19 cellular contexts compared by ENCODE assay signal in the genomic region with DNA sequence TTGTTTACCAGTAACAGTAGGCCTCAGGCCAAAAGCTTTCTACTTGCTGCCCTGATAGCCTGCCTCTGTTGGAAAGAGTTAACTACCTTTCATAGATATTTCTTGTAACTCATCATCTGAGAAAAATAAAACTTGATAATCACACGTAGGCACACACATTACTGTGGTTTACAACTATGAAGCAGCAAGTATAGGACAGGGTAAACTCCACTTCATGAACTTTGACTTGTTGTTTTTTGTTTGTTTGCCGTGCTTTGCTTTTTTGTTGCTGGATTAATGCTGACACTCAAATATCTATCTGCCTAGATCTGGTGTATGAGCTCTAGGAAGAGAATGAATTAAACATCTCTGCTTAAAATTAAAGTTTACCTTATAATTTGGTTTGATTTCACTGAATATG.
"Had no signal": no experiment of that assay in that cellular context is flagged by ENCODE, and none has a peak within 500 bp of the region (broad histone marks: within the 10 kb centered on the region; RNA-seq: fewer than 3 reads in every experiment).

No MANE protein-coding gene starts in this region.

- H3K27me3 Mint-ChIP-seq: naive B cell had no signal

- ATAC-seq: foreskin keratinocyte, gastrocnemius medialis, heart right ventricle, left cardiac atrium, lower lobe of right lung, mucosa of descending colon had no signal

- H3K27me3 ChIP-seq: dorsolateral prefrontal cortex, esophagus muscularis mucosa, foreskin keratinocyte, gastrocnemius medialis, heart right ventricle had no signal

- H3K27ac Mint-ChIP-seq: mesothelial cell of epicardium, naive B cell had no signal

- H3K4me3 Mint-ChIP-seq: mesothelial cell of epicardium, naive B cell had no signal

- H3K36me3 ChIP-seq: esophagus muscularis mucosa, gastrocnemius medialis, heart right ventricle, left ventricle myocardium inferior, lower lobe of right lung had no signal

- H3K4me3 ChIP-seq: coronary artery, dorsolateral prefrontal cortex, esophagus muscularis mucosa, gastrocnemius medialis, heart right ventricle, left ventricle myocardium inferior, lower lobe of right lung, mucosa of descending colon had no signal

- DNase-seq: dermis blood vessel endothelial cell; dorsolateral prefrontal cortex; effector CD4-positive, alpha-beta T cell; effector memory CD4-positive, alpha-beta T cell; foreskin keratinocyte; gastrocnemius medialis; glutamatergic neuron; head of caudate nucleus; heart right ventricle; hippocampal formation; left cardiac atrium; left ventricle myocardium inferior; lower lobe of right lung; mesenchymal stem cell; mucosa of descending colon; naive B cell had no signal

- H3K9me3 ChIP-seq: esophagus muscularis mucosa, gastrocnemius medialis, heart right ventricle, left ventricle myocardium inferior, lower lobe of right lung, mucosa of descending colon had no signal

- H3K4me1 Mint-ChIP-seq: mesothelial cell of epicardium, naive B cell had no signal

- H3K4me1 ChIP-seq: esophagus muscularis mucosa, foreskin keratinocyte, gastrocnemius medialis, heart right ventricle, left ventricle myocardium inferior, lower lobe of right lung had no signal

- H3K36me3 Mint-ChIP-seq: mesothelial cell of epicardium, naive B cell had no signal

- H3K27ac ChIP-seq: coronary artery, dorsolateral prefrontal cortex, esophagus muscularis mucosa, foreskin keratinocyte, gastrocnemius medialis, heart right ventricle, left ventricle myocardium inferior, lower lobe of right lung had no signal
